34 cellular contexts compared by ENCODE assay signal in genomic region chr16:83915081-83915480, GRCh38. TPM values are rescaled to one million over a fixed set of nuclear protein-coding genes. Genes with fewer than 3 reads are reported as not detected.
"Had no signal": no experiment of that assay in that cellular context is flagged by ENCODE, and none has a peak within 500 bp of the region (broad histone marks: within the 10 kb centered on the region; RNA-seq: fewer than 3 reads in every experiment).

No MANE protein-coding gene starts in this region.

- H3K4me3 Mint-ChIP-seq: activated CD4-positive, alpha-beta memory T cell treated with anti-CD3 and anti-CD28 coated beads for 36 hours; activated naive CD4-positive, alpha-beta T cell treated with anti-CD3 and anti-CD28 coated beads, Interleukin-2, amount 10 ng/mL, durations not matched to agents 7 days and 5 days; activated naive CD8-positive, alpha-beta T cell; activated naive CD8-positive, alpha-beta T cell treated with anti-CD3 and anti-CD28 coated beads, Interleukin-2, amount 50 U/mL, for 24 hours; activated T-cell treated with anti-CD3 and anti-CD28 coated beads, Interleukin-2, amount 50 U/mL, for 4 hours; activated T-helper 1 cell treated with anti-CD3 and anti-CD28 coated beads, Interleukin-12 subunit alpha, Interleukin-12 subunit beta, Interleukin-2, Interleukin-4 antibody, amounts not matched to agents 30 ng/mL and 10 ng/mL and 1 ng/mL, durations not matched to agents 14 hours and 24 hours and 36 hours; T-helper 1 cell treated with Interleukin-12 subunit alpha and Interleukin-12 subunit beta and Interleukin-4 antibody, amounts not matched to agents 30 μg/mL and 1 μg/mL, for 36 hours; T-helper 2 cell treated with Interferon-gamma antibody and Interleukin-4, amounts not matched to agents 5 μg/mL and 100 μg/mL, for 36 hours had no signal

- H3K9me3 Mint-ChIP-seq: activated CD4-positive, alpha-beta memory T cell treated with anti-CD3 and anti-CD28 coated beads for 36 hours; activated naive CD8-positive, alpha-beta T cell treated with anti-CD3 and anti-CD28 coated beads, Interleukin-2, amount 50 U/mL, for 24 hours; activated T-cell treated with anti-CD3 and anti-CD28 coated beads, Interleukin-2, amount 50 U/mL, for 4 hours; activated T-helper 1 cell treated with anti-CD3 and anti-CD28 coated beads, Interleukin-12 subunit alpha, Interleukin-12 subunit beta, Interleukin-2, Interleukin-4 antibody, amounts not matched to agents 30 ng/mL and 10 ng/mL and 1 ng/mL, durations not matched to agents 14 hours and 24 hours and 36 hours had no signal

- H3K9ac ChIP-seq: SK-N-SH had no signal

- DNase-seq: activated CD4-positive, alpha-beta memory T cell treated with anti-CD3 and anti-CD28 coated beads for 36 hours; activated CD4-positive, alpha-beta T cell treated with anti-CD3 and anti-CD28 coated beads, Interleukin-2, amount 50 U/mL, for 1 hour; activated CD8-positive, alpha-beta memory T cell treated with anti-CD3 and anti-CD28 coated beads, Interleukin-2, amount 50 U/mL, for 4 hours; activated gamma-delta T cell treated with Interleukin-2 at 50 U/mL for 16 hours; activated naive CD4-positive, alpha-beta T cell treated with anti-CD3 and anti-CD28 coated beads, Interleukin-2, amount 10 ng/mL, durations not matched to agents 7 days and 5 days; activated naive CD8-positive, alpha-beta T cell treated with anti-CD3 and anti-CD28 coated beads, Interleukin-2, amount 50 U/mL, for 24 hours; activated T-cell treated with anti-CD3 and anti-CD28 coated beads for 4 hours; activated T-cell treated with anti-CD3 and anti-CD28 coated beads, Interleukin-2, amount 50 U/mL, for 4 hours; anterior cingulate cortex; brain microvascular endothelial cell; central memory CD4-positive, alpha-beta T cell; Kasumi-1; MG63; NCI-H1048; NCI-H1105 treated with DMSO at 0.1 percent for 48 hours; NCI-H1436; NCI-H1694; NCI-H1930; NCI-H2081 treated with DMSO at 0.1 percent for 48 hours; NCI-H345; NCI-H524 treated with DMSO at 0.1 percent for 48 hours; NK-92 treated with Interleukin-12 subunit alpha and Interleukin-12 subunit beta, amount 100 ng/mL, for 24 hours; PC-3; Peyer's patch; RPMI8226; SHP77 treated with DMSO at 0.1 percent for 48 hours; SK-N-SH had no signal

- H3K27ac Mint-ChIP-seq: activated CD4-positive, alpha-beta memory T cell treated with anti-CD3 and anti-CD28 coated beads for 36 hours; activated naive CD4-positive, alpha-beta T cell treated with anti-CD3 and anti-CD28 coated beads, Interleukin-2, amount 10 ng/mL, durations not matched to agents 7 days and 5 days; activated naive CD8-positive, alpha-beta T cell; activated naive CD8-positive, alpha-beta T cell treated with anti-CD3 and anti-CD28 coated beads, Interleukin-2, amount 50 U/mL, for 24 hours; activated T-helper 1 cell treated with anti-CD3 and anti-CD28 coated beads, Interleukin-12 subunit alpha, Interleukin-12 subunit beta, Interleukin-2, Interleukin-4 antibody, amounts not matched to agents 30 ng/mL and 10 ng/mL and 1 ng/mL, durations not matched to agents 14 hours and 24 hours and 36 hours; T-helper 1 cell treated with Interleukin-12 subunit alpha and Interleukin-12 subunit beta and Interleukin-4 antibody, amounts not matched to agents 30 μg/mL and 1 μg/mL, for 36 hours; T-helper 2 cell treated with Interferon-gamma antibody and Interleukin-4, amounts not matched to agents 5 μg/mL and 100 μg/mL, for 36 hours had no signal

- H3K27me3 Mint-ChIP-seq: activated CD4-positive, alpha-beta memory T cell treated with anti-CD3 and anti-CD28 coated beads for 36 hours; activated naive CD4-positive, alpha-beta T cell treated with anti-CD3 and anti-CD28 coated beads, Interleukin-2, amount 10 ng/mL, durations not matched to agents 7 days and 5 days; activated naive CD8-positive, alpha-beta T cell; activated naive CD8-positive, alpha-beta T cell treated with anti-CD3 and anti-CD28 coated beads, Interleukin-2, amount 50 U/mL, for 24 hours had no signal

- H3K9me3 ChIP-seq: MG63, Peyer's patch, SJSA1, SK-N-SH had no signal

- H3K4me2 ChIP-seq: SK-N-SH had no signal

- H3K4me1 Mint-ChIP-seq: activated naive CD4-positive, alpha-beta T cell treated with anti-CD3 and anti-CD28 coated beads, Interleukin-2, amount 10 ng/mL, durations not matched to agents 7 days and 5 days had no signal

- H3K4me1 ChIP-seq: Peyer's patch, SJSA1 had no signal

- H3K27me3 ChIP-seq: brain microvascular endothelial cell, MG63, Peyer's patch, SJSA1 had no signal

- H3K4me3 ChIP-seq: MG63, Peyer's patch, SJSA1 had no signal

- H3K36me3 ChIP-seq: MG63 had no signal

- ATAC-seq: activated naive CD8-positive, alpha-beta T cell treated with anti-CD3 and anti-CD28 coated beads, Interleukin-2, amount 50 U/mL, for 24 hours; activated T-cell treated with anti-CD3 and anti-CD28 coated beads, Interleukin-2, amount 50 U/mL, for 4 hours; PC-3 had no signal

- H3K27ac ChIP-seq: brain microvascular endothelial cell, Peyer's patch, SJSA1 had no signal

- FAIRE-seq: TTC549 had no signal

RNA-seq across cellular contexts. Expression of gene OSGIN1, which starts 38.0 kb away (rescaled TPM):
- total RNA-seq: cerebellum had no signal

RNA-seq across cellular contexts. Expression of gene NECAB2, which starts 53.0 kb away (rescaled TPM):
- total RNA-seq: activated CD4-positive, alpha-beta memory T cell treated with anti-CD3 and anti-CD28 coated beads for 36 hours; activated T-cell treated with anti-CD3 and anti-CD28 coated beads, Interleukin-2, amount 50 U/mL, for 4 hours; activated T-helper 1 cell treated with anti-CD3 and anti-CD28 coated beads, Interleukin-12 subunit alpha, Interleukin-12 subunit beta, Interleukin-2, Interleukin-4 antibody, amounts not matched to agents 30 ng/mL and 10 ng/mL and 1 ng/mL, durations not matched to agents 14 hours and 24 hours and 36 hours; SJSA1 had no signal
